16 cellular contexts compared by ENCODE assay signal in the genomic region with DNA sequence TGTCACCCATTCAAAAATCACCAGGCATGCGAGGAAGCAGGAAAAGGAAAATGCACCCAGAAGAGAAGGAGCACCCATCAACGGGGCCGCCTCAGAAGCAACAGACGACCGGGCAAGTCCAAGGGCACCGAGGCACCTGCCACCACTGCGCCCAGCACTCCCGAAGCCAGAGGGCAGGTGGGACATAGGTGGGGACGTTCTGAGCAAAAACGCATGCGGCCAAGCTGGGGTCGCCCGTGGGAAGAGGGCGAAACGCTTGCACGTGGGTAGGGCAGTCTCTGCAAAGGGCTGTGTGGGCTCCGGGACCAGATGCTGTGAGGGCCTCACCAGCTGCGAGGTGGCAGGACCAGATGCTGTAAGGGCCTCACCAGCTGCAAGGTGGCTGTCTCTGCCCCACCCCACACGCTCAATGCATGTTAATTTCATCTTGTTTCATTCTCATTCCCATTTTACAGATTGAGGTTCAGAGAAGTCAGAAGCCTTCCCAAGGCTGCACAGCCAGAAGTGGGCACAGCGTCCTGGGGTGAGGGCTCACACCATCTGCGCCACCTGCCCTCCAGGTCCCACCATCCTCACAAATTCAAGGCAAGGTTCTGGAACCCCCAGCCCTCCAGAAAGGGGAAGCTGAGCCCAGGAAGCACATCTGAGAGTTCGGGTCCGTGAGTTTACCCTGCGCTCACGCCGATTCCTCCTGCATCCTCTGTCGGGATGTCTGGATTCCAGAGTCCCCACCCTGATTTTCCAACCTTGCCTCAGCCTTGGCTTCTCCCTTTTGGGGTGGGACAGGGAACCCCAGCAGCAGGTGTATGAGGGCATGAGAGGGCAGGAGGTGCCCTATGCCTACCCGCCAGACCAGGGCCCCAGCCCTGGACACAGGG. TPM values are rescaled to one million over a fixed set of nuclear protein-coding genes. Genes with fewer than 3 reads are reported as not detected.
DNase-seq lines count a peak whose midpoint lies in the region; ATAC-seq and TF ChIP-seq lines count a peak whose summit lies in the region.
"Had no signal": no experiment of that assay in that cellular context is flagged by ENCODE, and none has a peak within 500 bp of the region (broad histone marks: within the 10 kb centered on the region; RNA-seq: fewer than 3 reads in every experiment).

No MANE protein-coding gene starts in this region.

- no peak overlapping the region for H3K4me2 ChIP-seq in mesenchymal stem cell (ENCODE audit: low read length, poor library complexity, severe bottlenecking)

- H3K18ac ChIP-seq in mesenchymal stem cell (ENCODE audit: low read depth in 1 of 2, low read length in 2 of 2): no peak overlapping the region

- H2AFZ ChIP-seq in mesenchymal stem cell (ENCODE audit: low read depth, low read length): no peak overlapping the region

- H3K14ac ChIP-seq in mesenchymal stem cell (ENCODE audit: low read length in 2 of 2): no peak overlapping the region

- DNase-seq in Right ventricle myocardium superior: peak; percentile 33
- DNase-seq in cardiac septum (ENCODE audit: low spot score): no peak
- peak; percentile 87 for DNase-seq in chondrocyte (ENCODE audit: low spot score)
- DNase-seq in mesenchymal stem cell: no peak
- no peak for DNase-seq in sciatic nerve (ENCODE audit: low spot score)
- no peak for DNase-seq in NCI-H446 (lab: John Stamatoyannopoulos, UW)
- DNase-seq in effector CD8-positive, alpha-beta T cell (lab: John Stamatoyannopoulos, UW): no peak
- no peak for DNase-seq in OCI-M2 (lab: John Stamatoyannopoulos, UW; ENCODE audit: unreplicated experiment)
- DNase-seq: activated naive CD4-positive, alpha-beta T cell treated with anti-CD3 and anti-CD28 coated beads for 36 hours; DND-41; Karpas-422; NCI-H1092 treated with DMSO at 0.1 percent for 48 hours; NCI-H2081 treated with DMSO at 0.1 percent for 48 hours; NCI-H524; substantia nigra had no signal

- H3K9me3 Mint-ChIP-seq in chondrocyte (ENCODE audit: low read depth): no peaks in the 10 kb centered on the region
- H3K9me3 Mint-ChIP-seq: activated naive CD4-positive, alpha-beta T cell treated with anti-CD3 and anti-CD28 coated beads for 36 hours; CD8-positive, alpha-beta T cell had no signal

- no peak for TF ChIP-seq CTCF in chondrocyte (IDR thresholded peaks at IDR 0.05)

- peak overlapping the region; percentile 3 for H2BK15ac ChIP-seq in mesenchymal stem cell (ENCODE audit: low read depth, poor library complexity, severe bottlenecking)

- no peaks in the 10 kb centered on the region for H3K9me3 ChIP-seq in mesenchymal stem cell (ENCODE audit: control insufficient read depth, low read length)

- no peak overlapping the region for H4K91ac ChIP-seq in mesenchymal stem cell (ENCODE audit: low read length)

- 82% methylated on average over 24 of the region's 28 CpGs for WGBS in mesenchymal stem cell

- peaks cover 42% of the 10 kb centered on the region for H3K27me3 Mint-ChIP-seq in chondrocyte (ENCODE audit: low read depth)

- no peak overlapping the region for H3K4me3 ChIP-seq in mesenchymal stem cell (ENCODE audit: insufficient read depth in 1 of 2, low read depth in 1 of 2, low read length in 2 of 2)

- H3K36me3 ChIP-seq in mesenchymal stem cell (ENCODE audit: control insufficient read depth in 1 of 2, insufficient read depth in 2 of 2, low read depth in 1 of 2, low read length in 2 of 2): no peaks in the 10 kb centered on the region

- peaks cover 5% of the 10 kb centered on the region for H3K4me1 Mint-ChIP-seq in chondrocyte (ENCODE audit: low read depth)

- no peak overlapping the region for H2BK120ac ChIP-seq in mesenchymal stem cell (ENCODE audit: low read depth, low read length)

- H4K8ac ChIP-seq in mesenchymal stem cell (ENCODE audit: low read length): no peak overlapping the region

- no peak overlapping the region for H2BK5ac ChIP-seq in mesenchymal stem cell (ENCODE audit: low read depth, low read length, poor library complexity, severe bottlenecking)

- H2AK5ac ChIP-seq in mesenchymal stem cell (ENCODE audit: low read length, severe bottlenecking): no peak overlapping the region

- no peak overlapping the region for H3K27ac ChIP-seq in mesenchymal stem cell (ENCODE audit: low read length, poor library complexity, severe bottlenecking)

- peaks cover 61 to 96% of the 10 kb centered on the region in 2 experiments for H3K27me3 ChIP-seq in mesenchymal stem cell (ENCODE audit: control insufficient read depth in 1 of 2, insufficient read depth in 1 of 2, low read length in 2 of 2)

- peaks cover 32% of the 10 kb centered on the region for H3K4me1 ChIP-seq in mesenchymal stem cell (ENCODE audit: control insufficient read depth, insufficient read depth, low read depth, low read length)

- H3K9ac ChIP-seq in mesenchymal stem cell (ENCODE audit: low read length): no peak overlapping the region

- H3K4ac ChIP-seq in mesenchymal stem cell (ENCODE audit: low read depth in 1 of 2, low read length in 2 of 2): no peak overlapping the region

- H3K4me3 Mint-ChIP-seq in chondrocyte (ENCODE audit: unreplicated experiment): no peak overlapping the region
- H3K4me3 Mint-ChIP-seq: activated naive CD4-positive, alpha-beta T cell treated with anti-CD3 and anti-CD28 coated beads for 36 hours; CD8-positive, alpha-beta T cell had no signal

- no peak overlapping the region for H3K27ac Mint-ChIP-seq in chondrocyte (ENCODE audit: unreplicated experiment)
- H3K27ac Mint-ChIP-seq: activated naive CD4-positive, alpha-beta T cell treated with anti-CD3 and anti-CD28 coated beads for 36 hours; CD8-positive, alpha-beta T cell had no signal

- H3K23ac ChIP-seq in mesenchymal stem cell (ENCODE audit: low read length in 2 of 2): no peak overlapping the region

- intact Hi-C loops in Right ventricle myocardium superior (cut with DNase I) (no loop called here), cardiac septum (cut with DNase I) (no loop called here), sciatic nerve (cut with DNase I) (no loop called here)

- ATAC-seq in Right ventricle myocardium superior (ENCODE audit: poor library complexity) (no peak), sciatic nerve (no peak)
- ATAC-seq: CD8-positive, alpha-beta T cell had no signal

- H3K36me3 Mint-ChIP-seq in chondrocyte (ENCODE audit: low read depth): no peaks in the 10 kb centered on the region
- H3K36me3 Mint-ChIP-seq: CD8-positive, alpha-beta T cell had no signal

- H2BK12ac ChIP-seq in mesenchymal stem cell (ENCODE audit: low read length in 2 of 2): no peak overlapping the region

- no peaks in the 10 kb centered on the region for H3K79me1 ChIP-seq in mesenchymal stem cell (replicated peaks; ENCODE audit: low read length, poor library complexity, severe bottlenecking)

RNA-seq across cellular contexts. Expression of gene SAMD11, which starts 8.2 kb away (rescaled TPM):
- total RNA-seq in Right ventricle myocardium superior (1.5 TPM), cardiac septum (10.2 TPM), chondrocyte (3.1 to 73.8 TPM (median 3.4 TPM) in 3 replicates), sciatic nerve (6.4 TPM)
- polyA plus RNA-seq in mesenchymal stem cell (2013, experiment 1 of 2): 2.2 TPM
- polyA plus RNA-seq in mesenchymal stem cell (2013, experiment 2 of 2): 1.9 TPM
- total RNA-seq: activated naive CD4-positive, alpha-beta T cell treated with anti-CD3 and anti-CD28 coated beads for 36 hours; CD8-positive, alpha-beta T cell had no signal

RNA-seq across cellular contexts. Expression of gene NOC2L, which starts 43.5 kb away (rescaled TPM):
- 42.8 TPM for total RNA-seq in Right ventricle myocardium superior
- total RNA-seq in cardiac septum: 39.0 TPM
- total RNA-seq in chondrocyte: 50.6 to 63.8 TPM (median 52.0 TPM) in 3 replicates
- polyA plus RNA-seq in mesenchymal stem cell (2013, experiment 1 of 2): 32.5 TPM
- polyA plus RNA-seq in mesenchymal stem cell (2013, experiment 2 of 2): 33.0 TPM
- 43.7 TPM for total RNA-seq in sciatic nerve

RNA-seq across cellular contexts. Expression of gene KLHL17, which starts 44.9 kb away (rescaled TPM):
- 5.6 TPM for total RNA-seq in Right ventricle myocardium superior
- total RNA-seq in cardiac septum: 4.8 TPM
- total RNA-seq in chondrocyte: 17.4 to 24.3 TPM (median 19.1 TPM) in 3 replicates
- 11.5 TPM for polyA plus RNA-seq in mesenchymal stem cell (2013, experiment 1 of 2)
- polyA plus RNA-seq in mesenchymal stem cell (2013, experiment 2 of 2): 12.5 TPM
- total RNA-seq in sciatic nerve: 10.6 TPM

RNA-seq across cellular contexts. Expression of gene PLEKHN1, which starts 50.7 kb away (rescaled TPM):
- not detected for total RNA-seq in Right ventricle myocardium superior
- total RNA-seq in cardiac septum: not detected
- 0.17 to 0.73 TPM (median 0.38 TPM) in 3 replicates for total RNA-seq in chondrocyte
- 0.75 TPM for polyA plus RNA-seq in mesenchymal stem cell (2013, experiment 1 of 2)
- 0.60 TPM for polyA plus RNA-seq in mesenchymal stem cell (2013, experiment 2 of 2)
- 0.40 TPM for total RNA-seq in sciatic nerve

Comparison
In these comparisons a context has a peak if more than half of its experiments do, and no peak if none do; other contexts are left out.
1. DNase-seq: peak in Right ventricle myocardium superior (single experiment) and chondrocyte (single experiment); none in cardiac septum (single experiment), mesenchymal stem cell (single experiment), sciatic nerve (single experiment), NCI-H446 (0 of 2), effector CD8-positive, alpha-beta T cell (single experiment) and OCI-M2 (single experiment).